9 cellular contexts compared by ENCODE assay signal in genomic region chr4:41957634-41958033, GRCh38. TPM values are rescaled to one million over a fixed set of nuclear protein-coding genes. Genes with fewer than 3 reads are reported as not detected.
A peak's percentile ranks its signal among the peaks of the same experiment; 100 is the strongest.
DNase-seq lines count a peak whose midpoint lies in the region; FAIRE-seq and TF ChIP-seq lines count a peak whose summit lies in the region.
"Had no signal": no experiment of that assay in that cellular context is flagged by ENCODE, and none has a peak within 500 bp of the region (broad histone marks: within the 10 kb centered on the region; RNA-seq: fewer than 3 reads in every experiment).

No MANE protein-coding gene starts in this region.

- H3K27ac ChIP-seq in adrenal gland: no peak overlapping the region
- H3K27ac ChIP-seq: parathyroid adenoma had no signal

- H3K4me1 Mint-ChIP-seq in neural crest cell: no peaks in the 10 kb centered on the region

- no peak overlapping the region for H3K27ac Mint-ChIP-seq in neural crest cell (ENCODE audit: unreplicated experiment)

- TF ChIP-seq POLR2A in adrenal gland (IDR thresholded peaks at IDR 0.05): no peak

- WGBS in adrenal gland, 4 donors: 29 to 44% (median 36%) methylated on average over 1 of the region's 1 CpG

- FAIRE-seq in HTR-8/SVneo (lab: Jason Lieb, UNC): no peak

- peaks cover 0 to 5% (median 0%) of the 10 kb centered on the region in 3 donors for H3K9me3 ChIP-seq in adrenal gland (replicated peaks in 1 of 3)

- peak in 5 of 6 experiments; percentile 13 to 39 (median 28) for TF ChIP-seq CTCF in adrenal gland (IDR thresholded peaks at IDR 0.05)
- TF ChIP-seq CTCF in neural crest cell (conservative IDR thresholded peaks at IDR 0.05): peak; percentile 47

- H3K4me1 ChIP-seq in adrenal gland (replicated peaks in 1 of 2): no peaks in the 10 kb centered on the region
- H3K4me1 ChIP-seq: parathyroid adenoma had no signal

- H3K4me3 Mint-ChIP-seq in neural crest cell: no peak overlapping the region

- peak; percentile 2 for DNase-seq in NCI-H510A treated with DMSO at 0.1 percent for 48 hours (lab: John Stamatoyannopoulos, UW)
- DNase-seq in NCI-H510A (lab: John Stamatoyannopoulos, UW): no peak
- DNase-seq in HTR-8/SVneo (ENCODE audit: insufficient read length, low spot score): peak; percentile 44
- DNase-seq in adrenal gland: no peak
- DNase-seq in neural crest cell (ENCODE audit: low read depth, low spot score): no peak
- no peak for DNase-seq in activated gamma-delta T cell (lab: John Stamatoyannopoulos, UW)
- DNase-seq in cerebellum (ENCODE audit: low spot score): no peak
- no peak for DNase-seq in activated CD4-positive, alpha-beta T cell treated with anti-CD3 and anti-CD28 coated beads, Interleukin-2, amount 50 U/mL, for 48 hours

- H3K27me3 ChIP-seq in adrenal gland: no peaks in the 10 kb centered on the region

- no peaks in the 10 kb centered on the region for H3K9me3 Mint-ChIP-seq in neural crest cell

- no peak overlapping the region for H3K4me3 ChIP-seq in adrenal gland

- no peaks in the 10 kb centered on the region for H3K27me3 Mint-ChIP-seq in neural crest cell (ENCODE audit: low read depth)

- H3K36me3 Mint-ChIP-seq in neural crest cell (ENCODE audit: low read depth): peaks cover 4% of the 10 kb centered on the region

- H3K36me3 ChIP-seq in adrenal gland (replicated peaks in 1 of 2): peaks cover 0 to 15% of the 10 kb centered on the region in 2 donors

- intact Hi-C loops in adrenal gland (cut with DNase I): no loop called here

RNA-seq across cellular contexts. Expression of gene TMEM33, which starts 22.4 kb away (rescaled TPM):
- 10 to 100 TPM; 19.1 to 82.1 (median 58.1) TPM for total RNA-seq in adrenal gland
- 10 to 100 TPM in 1 of 3 donors, 1 to 10 TPM in 2; 6.5 to 77.7 (median 8.6) TPM for polyA plus RNA-seq in adrenal gland
- total RNA-seq in neural crest cell: 73.9 and 74.7 TPM in 2 replicates
- total RNA-seq in cerebellum: 50.1 TPM

RNA-seq across cellular contexts. Expression of gene DCAF4L1, which starts 23.9 kb away (rescaled TPM):
- total RNA-seq in adrenal gland: under 1 TPM in 5 of 8 donors, not detected in 3; 0.04 to 0.23 (median 0.08) TPM
- polyA plus RNA-seq in adrenal gland: under 1 TPM; 0.24 to 0.40 (median 0.35) TPM
- 0.20 and 0.26 TPM in 2 replicates for total RNA-seq in neural crest cell
- 0.18 TPM for total RNA-seq in cerebellum

RNA-seq across cellular contexts. Expression of gene SLC30A9, which starts 32.7 kb away (rescaled TPM):
- total RNA-seq in adrenal gland: 100 to 1,000 TPM in 2 of 8 donors, 10 to 100 TPM in 6; 44.4 to 157 (median 72.9) TPM
- polyA plus RNA-seq in adrenal gland: 100 to 1,000 TPM in 1 of 3 donors, 10 to 100 TPM in 2; 12.5 to 121 (median 14.8) TPM
- total RNA-seq in neural crest cell: 68.0 and 71.5 TPM in 2 replicates
- total RNA-seq in cerebellum: 74.1 TPM

Comparison
In these comparisons a context has a peak if more than half of its experiments do, and no peak if none do; other contexts are left out.
1. DNase-seq: peak in NCI-H510A treated with DMSO at 0.1 percent for 48 hours (single experiment) and HTR-8/SVneo (single experiment); none in NCI-H510A (single experiment), adrenal gland (0 of 7), neural crest cell (single experiment), activated gamma-delta T cell (single experiment), cerebellum (single experiment) and activated CD4-positive, alpha-beta T cell treated with anti-CD3 and anti-CD28 coated beads, Interleukin-2, amount 50 U/mL, for 48 hours (0 of 2).